32 cellular contexts compared by ENCODE assay signal in genomic region chr10:121976607-121977006, GRCh38. TPM values are rescaled to one million over a fixed set of nuclear protein-coding genes. Genes with fewer than 3 reads are reported as not detected.
DNase-seq lines count a peak whose midpoint lies in the region; ATAC-seq and TF ChIP-seq lines count a peak whose summit lies in the region.
"Had no signal": no experiment of that assay in that cellular context is flagged by ENCODE, and none has a peak within 500 bp of the region (broad histone marks: within the 10 kb centered on the region; RNA-seq: fewer than 3 reads in every experiment).

No MANE protein-coding gene starts in this region.

- peaks cover 6 to 10% of the 10 kb centered on the region in 2 donors for H3K36me3 Mint-ChIP-seq in CD4-positive, alpha-beta memory T cell
- H3K36me3 Mint-ChIP-seq in endothelial cell (ENCODE audit: low read depth, unreplicated experiment) (peaks cover 19% of the 10 kb centered on the region), nephron progenitor cell (ENCODE audit: low read depth) (peaks cover 38% of the 10 kb centered on the region)

- H3K4me1 ChIP-seq in CD4-positive, alpha-beta memory T cell (ENCODE audit: insufficient read depth, low read length) = peaks cover 20% of the 10 kb centered on the region
- peaks cover 7% of the 10 kb centered on the region for H3K4me1 ChIP-seq in HUES48 (ENCODE audit: control insufficient read depth, insufficient read depth, low read length)

- no peak overlapping the region for H3K27ac Mint-ChIP-seq in CD4-positive, alpha-beta memory T cell
- H3K27ac Mint-ChIP-seq in endothelial cell (ENCODE audit: unreplicated experiment) = no peak overlapping the region
- H3K27ac Mint-ChIP-seq in nephron progenitor cell = no peak overlapping the region
- H3K27ac Mint-ChIP-seq: activated naive CD8-positive, alpha-beta T cell treated with anti-CD3 and anti-CD28 coated beads, Interleukin-2, amount 50 U/mL, for 24 hours; effector memory CD8-positive, alpha-beta T cell had no signal

- no peaks in the 10 kb centered on the region for H3K9me3 ChIP-seq in CD4-positive, alpha-beta memory T cell (ENCODE audit: control insufficient read depth in 1 of 2, low read length in 2 of 2)
- H3K9me3 ChIP-seq in HUES48 (ENCODE audit: control insufficient read depth, insufficient read depth, low read length) = peaks cover 15% of the 10 kb centered on the region
- H3K9me3 ChIP-seq: left ventricle myocardium inferior, ovary, upper lobe of left lung had no signal

- H3K9ac ChIP-seq in HUES48 (ENCODE audit: low read depth, low read length) = no peak overlapping the region
- H3K9ac ChIP-seq: BLaER1 treated with 17β-estradiol and CSF1 and Interleukin-3, amounts not matched to agents 10 nM and 100 nM; GM23248; KMS-11 had no signal

- POLR2A ChIA-PET in CD4-positive, alpha-beta memory T cell (lab: Charles Lee; ENCODE audit: partially characterized antibody) = interaction anchor here (1.3 kb wide), 1 partner anchor 48 kb away, joined by 3 read pairs; the partner anchor contains the start of gene ATE1

- H3K36me3 ChIP-seq in CD4-positive, alpha-beta memory T cell (ENCODE audit: insufficient read depth, low read length) = no peaks in the 10 kb centered on the region
- H3K36me3 ChIP-seq in HUES48 (ENCODE audit: control insufficient read depth, insufficient read depth, low read length) = peaks cover 7% of the 10 kb centered on the region; the same call in 1 of the 2 replicates
- H3K36me3 ChIP-seq: ovary had no signal

- H3K4me3 Mint-ChIP-seq in CD4-positive, alpha-beta memory T cell = peak overlapping the region in 5 of 8 donors; percentile 35 to 69 (median 51)
- H3K4me3 Mint-ChIP-seq in endothelial cell (ENCODE audit: unreplicated experiment) (peak overlapping the region; percentile 54), nephron progenitor cell (peak overlapping the region; percentile 42)
- H3K4me3 Mint-ChIP-seq: activated naive CD8-positive, alpha-beta T cell treated with anti-CD3 and anti-CD28 coated beads, Interleukin-2, amount 50 U/mL, for 24 hours had no signal

- H3K27me3 ChIP-seq in CD4-positive, alpha-beta memory T cell (ENCODE audit: insufficient read depth, low read length) = no peaks in the 10 kb centered on the region
- H3K27me3 ChIP-seq in HUES48 (ENCODE audit: control insufficient read depth, insufficient read depth, low read length) = no peaks in the 10 kb centered on the region
- H3K27me3 ChIP-seq: BLaER1 treated with 17β-estradiol and CSF1 and Interleukin-3, amounts not matched to agents 10 nM and 100 nM; ovary; upper lobe of left lung had no signal

- CTCF ChIA-PET in CD4-positive, alpha-beta memory T cell (lab: Charles Lee; ENCODE audit: partially characterized antibody) = no interaction called here

- peaks cover 13 to 31% (median 17%) of the 10 kb centered on the region in 4 donors for H3K4me1 Mint-ChIP-seq in CD4-positive, alpha-beta memory T cell
- H3K4me1 Mint-ChIP-seq in endothelial cell (ENCODE audit: unreplicated experiment) (peaks cover 14% of the 10 kb centered on the region), nephron progenitor cell (peaks cover 20% of the 10 kb centered on the region)

- intact Hi-C loops in CD4-positive, alpha-beta memory T cell (cut with micrococcal nuclease) = no loop called here

- no peaks in the 10 kb centered on the region for H3K27me3 Mint-ChIP-seq in CD4-positive, alpha-beta memory T cell
- H3K27me3 Mint-ChIP-seq in endothelial cell (ENCODE audit: unreplicated experiment) = no peaks in the 10 kb centered on the region
- H3K27me3 Mint-ChIP-seq in nephron progenitor cell (ENCODE audit: low read depth, poor library complexity) = no peaks in the 10 kb centered on the region
- H3K27me3 Mint-ChIP-seq: activated naive CD8-positive, alpha-beta T cell treated with anti-CD3 and anti-CD28 coated beads, Interleukin-2, amount 50 U/mL, for 24 hours; effector memory CD8-positive, alpha-beta T cell had no signal

- H3K9me3 Mint-ChIP-seq in CD4-positive, alpha-beta memory T cell = no peaks in the 10 kb centered on the region
- H3K9me3 Mint-ChIP-seq in endothelial cell (ENCODE audit: unreplicated experiment) (no peaks in the 10 kb centered on the region), nephron progenitor cell (peaks cover 35% of the 10 kb centered on the region)
- H3K9me3 Mint-ChIP-seq: effector memory CD8-positive, alpha-beta T cell had no signal

- ATAC-seq in GM21825 (IDR thresholded peaks at IDR 0.05; ENCODE audit: unreplicated experiment) = no peak
- ATAC-seq: activated CD4-positive, CD25-positive, alpha-beta regulatory T cell treated with anti-CD3 and anti-CD28 coated beads, Interleukin-2, amount 50 U/mL, for 24 hours; activated naive CD8-positive, alpha-beta T cell treated with anti-CD3 and anti-CD28 coated beads, Interleukin-2, amount 50 U/mL, for 24 hours; effector memory CD8-positive, alpha-beta T cell; PC-3 had no signal

- H3K4me3 ChIP-seq in CD4-positive, alpha-beta memory T cell (ENCODE audit: low read length in 2 of 2) = no peak overlapping the region
- peak overlapping the region; percentile 23; the same call in 1 of the 2 replicates for H3K4me3 ChIP-seq in HUES48 (ENCODE audit: low read depth, low read length)
- H3K4me3 ChIP-seq: GM23248, left ventricle myocardium inferior, ovary, SK-N-MC, skin epidermis, upper lobe of left lung had no signal

- H3K27ac ChIP-seq in CD4-positive, alpha-beta memory T cell (ENCODE audit: low read depth, low read length) = no peak overlapping the region
- H3K27ac ChIP-seq in HUES48 (ENCODE audit: low read depth, low read length) = no peak overlapping the region
- H3K27ac ChIP-seq: BLaER1 treated with 17β-estradiol and CSF1 and Interleukin-3, amounts not matched to agents 10 nM and 100 nM; GM23248; KMS-11; left ventricle myocardium inferior; ovary; SK-N-MC; upper lobe of left lung had no signal

- DNase-seq in CD4-positive, alpha-beta memory T cell = no peak
- DNase-seq in endothelial cell (ENCODE audit: low spot score) = no peak
- no peak for DNase-seq in nephron progenitor cell
- DNase-seq in dedifferentiated amniotic fluid mesenchymal stem cell (ENCODE audit: extremely low spot score) = no peak
- no peak for DNase-seq in midbrain (lab: John Stamatoyannopoulos, UW)
- DNase-seq: activated effector memory CD4-positive, alpha-beta T cell treated with anti-CD3 and anti-CD28 coated beads, Interleukin-2, amount 50 U/mL, for 16 hours; activated naive CD8-positive, alpha-beta T cell treated with anti-CD3 and anti-CD28 coated beads, Interleukin-2, amount 50 U/mL, for 24 hours; cortex of kidney; effector memory CD8-positive, alpha-beta T cell; GM23248; islet precursor cell; left ventricle myocardium inferior; mesendoderm; MM.1S; NCI-H1417; NCI-H2029 treated with DMSO at 0.1 percent for 48 hours; NCI-H2227 treated with DMSO at 0.1 percent for 48 hours; NCI-H526; NK-92 treated with Interleukin-12 subunit alpha and Interleukin-12 subunit beta, amount 100 ng/mL, for 24 hours; ovary; PC-3; retina; stimulated activated naive CD4-positive, alpha-beta T cell; upper lobe of left lung had no signal

- TF ChIP-seq CTCF in endothelial cell (IDR thresholded peaks at IDR 0.05; ENCODE audit: unreplicated experiment) (no peak), nephron progenitor cell (IDR thresholded peaks at IDR 0.05) (no peak)

RNA-seq across cellular contexts. Expression of gene NSMCE4A, which starts 1.6 kb away (rescaled TPM):
- total RNA-seq in CD4-positive, alpha-beta memory T cell = 10 to 100 TPM; 71.2 to 74.8 TPM
- 10 to 100 TPM; 57.0 to 69.9 TPM for polyA plus RNA-seq in CD4-positive, alpha-beta memory T cell
- 78.3 TPM for total RNA-seq in endothelial cell (ENCODE audit: unreplicated experiment)

RNA-seq across cellular contexts. Expression of gene TACC2, which starts 12.4 kb away (rescaled TPM):
- not detected for total RNA-seq in CD4-positive, alpha-beta memory T cell
- not detected for polyA plus RNA-seq in CD4-positive, alpha-beta memory T cell
- 32.2 TPM for total RNA-seq in endothelial cell (ENCODE audit: unreplicated experiment)
- total RNA-seq: T-helper 1 cell treated with Interleukin-12 subunit alpha and Interleukin-12 subunit beta and Interleukin-4 antibody, amounts not matched to agents 30 ng/mL and 1 ng/mL, for 36 hours had no signal

RNA-seq across cellular contexts. Expression of gene ATE1, which starts 48.8 kb away (rescaled TPM):
- 10 to 100 TPM; 24.5 to 26.2 TPM for total RNA-seq in CD4-positive, alpha-beta memory T cell
- polyA plus RNA-seq in CD4-positive, alpha-beta memory T cell = 10 to 100 TPM; 24.9 to 36.6 TPM
- 36.0 TPM for total RNA-seq in endothelial cell (ENCODE audit: unreplicated experiment)

Comparison
In these comparisons a context has a peak if more than half of its experiments do, and no peak if none do; other contexts are left out.
1. RNA of gene TACC2, which starts 12.4 kb away (total RNA-seq): 32.2 TPM in endothelial cell (single experiment); not detected in CD4-positive, alpha-beta memory T cell; every median in the first group is over 10 times any median in the second.
2. Peak in every context shown above with its lines, with median percentiles within 50 percentile points of each other: H3K4me3 Mint-ChIP-seq.